ENCODE assay signal across 11 cellular contexts in the genomic region with DNA sequence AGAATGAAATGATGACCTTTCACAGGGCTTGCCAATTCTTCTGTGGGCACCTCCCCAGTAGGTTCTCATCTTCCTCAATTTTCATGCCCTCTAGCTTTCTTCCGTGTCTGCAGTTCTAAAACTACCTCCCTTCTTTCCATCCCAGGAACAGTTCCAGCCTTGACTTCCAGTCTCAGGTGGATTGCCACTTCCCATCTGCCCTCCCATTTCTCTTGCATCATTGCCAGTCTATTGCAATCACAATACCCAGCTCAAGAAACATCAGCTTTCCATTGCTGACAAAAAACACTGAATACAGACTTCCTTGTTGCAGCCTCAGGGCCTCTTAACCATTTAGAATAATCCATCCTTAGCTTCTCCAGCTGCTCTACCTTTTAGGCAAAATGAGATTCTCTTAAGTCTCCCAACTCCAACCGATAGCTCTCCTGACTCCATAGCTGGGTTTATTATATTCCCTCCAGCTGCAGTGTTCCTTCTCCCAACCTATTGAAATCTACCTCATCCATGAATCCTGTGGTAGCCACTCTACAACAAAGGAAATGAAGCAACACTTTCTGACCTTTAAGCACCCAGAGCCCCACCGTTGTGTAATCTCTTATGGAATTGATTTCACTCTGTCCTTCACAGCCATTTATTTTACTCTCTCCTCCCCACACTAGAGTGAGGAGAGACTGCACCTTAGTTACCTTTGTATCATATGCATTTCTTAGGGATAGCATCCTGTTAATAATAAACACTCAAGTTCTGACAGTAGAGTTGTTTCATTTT.
DNase-seq lines count a peak whose midpoint lies in the region; ATAC-seq and TF ChIP-seq lines count a peak whose summit lies in the region.
"Had no signal": no experiment of that assay in that cellular context is flagged by ENCODE, and none has a peak within 500 bp of the region (broad histone marks: within the 10 kb centered on the region; RNA-seq: fewer than 3 reads in every experiment).

No MANE protein-coding gene starts in this region.

- no peak overlapping the region for H2AFZ ChIP-seq in smooth muscle cell (ENCODE audit: low read depth)

- no peaks in the 10 kb centered on the region for H3F3A ChIP-seq in smooth muscle cell (ENCODE audit: low read depth)

- no peak overlapping the region for H3K4me2 ChIP-seq in smooth muscle cell

- no peaks in the 10 kb centered on the region for H3K79me2 ChIP-seq in smooth muscle cell (ENCODE audit: low read depth)

- H3K27me3 ChIP-seq in smooth muscle cell (ENCODE audit: low read depth) = no peaks in the 10 kb centered on the region

- no peaks in the 10 kb centered on the region for H3K36me3 ChIP-seq in smooth muscle cell (ENCODE audit: low read depth)

- H3K27ac ChIP-seq in smooth muscle cell (ENCODE audit: low read depth) = peak overlapping the region; percentile 66

- H3K4me3 ChIP-seq in smooth muscle cell = no peak overlapping the region

- H3K4me1 ChIP-seq in smooth muscle cell (ENCODE audit: low read depth) = peaks cover 17% of the 10 kb centered on the region

- no peak overlapping the region for H3K9ac ChIP-seq in smooth muscle cell (ENCODE audit: low read depth)

- H3K9me3 ChIP-seq in smooth muscle cell (replicated peaks; ENCODE audit: low read depth) = no peaks in the 10 kb centered on the region

- 86% methylated on average over 3 of the region's 3 CpGs for WGBS in smooth muscle cell (ENCODE audit: low lambda C conversion rate)

- H4K20me1 ChIP-seq in smooth muscle cell (ENCODE audit: low read depth) = no peaks in the 10 kb centered on the region

- peak; percentile 36 for DNase-seq in SKM-1 treated with dmso at 0.1 percent for 144 hours (lab: John Stamatoyannopoulos, UW; ENCODE audit: unreplicated experiment)
- no peak for DNase-seq in SKM-1 (lab: John Stamatoyannopoulos, UW; ENCODE audit: unreplicated experiment)
- peak; percentile 84 for DNase-seq in NCI-H510A (lab: John Stamatoyannopoulos, UW)
- peak; percentile 44 for DNase-seq in fibroblast of peridontal ligament (ENCODE audit: extremely low read depth)
- no peak for DNase-seq in smooth muscle cell (lab: John Stamatoyannopoulos, UW; ENCODE audit: unreplicated experiment)
- DNase-seq in NCI-H524 (lab: John Stamatoyannopoulos, UW) = no peak
- DNase-seq: anterior cingulate cortex, GDM1, NCI-H526 treated with DMSO at 0.1 percent for 48 hours had no signal

- no peak for TF ChIP-seq CTCF in smooth muscle cell (IDR thresholded peaks at IDR 0.05; ENCODE audit: borderline replicate concordance, insufficient read depth, poor library complexity, severe bottlenecking)

- ATAC-seq in HG03342 (IDR thresholded peaks at IDR 0.05; ENCODE audit: unreplicated experiment) = no peak
- ATAC-seq in GM18909 (IDR thresholded peaks at IDR 0.05; ENCODE audit: poor library complexity, unreplicated experiment) = no peak

Comparison
In these comparisons a context has a peak if more than half of its experiments do, and no peak if none do; other contexts are left out.
1. DNase-seq: peak in SKM-1 treated with dmso at 0.1 percent for 144 hours (single experiment), NCI-H510A (single experiment) and fibroblast of peridontal ligament (single experiment); none in SKM-1 (single experiment), smooth muscle cell (single experiment) and NCI-H524 (0 of 2).